In the genomic region with DNA sequence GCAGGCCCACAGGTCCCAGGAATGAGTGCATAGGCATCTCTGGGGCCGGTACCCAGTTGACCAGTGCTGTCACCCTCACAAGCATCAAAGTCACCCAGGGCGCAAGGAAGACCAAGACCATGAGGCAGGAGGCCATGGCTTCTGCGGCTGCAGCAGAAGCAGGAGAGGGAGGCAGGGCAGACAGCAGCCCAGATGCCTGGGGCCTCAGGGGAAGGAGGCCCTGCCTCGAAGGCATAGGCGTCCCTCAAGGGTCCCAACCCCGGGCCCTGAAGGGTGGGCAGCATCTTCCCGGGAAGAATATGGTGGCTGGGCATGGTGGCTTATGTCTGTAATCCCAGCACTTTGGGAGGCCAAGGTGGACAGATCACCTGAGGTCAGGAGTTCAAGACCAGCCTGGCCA, we compare ENCODE assay signal across 39 cellular contexts. TPM values are rescaled to one million over a fixed set of nuclear protein-coding genes. Genes with fewer than 3 reads are reported as not detected.
DNase-seq lines count a peak whose midpoint lies in the region; ATAC-seq and TF ChIP-seq lines count a peak whose summit lies in the region.
"Had no signal": no experiment of that assay in that cellular context is flagged by ENCODE, and none has a peak within 500 bp of the region (broad histone marks: within the 10 kb centered on the region; RNA-seq: fewer than 3 reads in every experiment).

No MANE protein-coding gene starts in this region.

- no peak overlapping the region for H4K12ac ChIP-seq in trophoblast cell (ENCODE audit: low read depth, low read length)

- H3K9me3 Mint-ChIP-seq in chondrocyte (ENCODE audit: low read depth) = no peaks in the 10 kb centered on the region
- H3K9me3 Mint-ChIP-seq: CD8-positive, alpha-beta T cell had no signal

- no CpG with 5 or more reads among the region's 7 CpGs for WGBS in neuronal stem cell (ENCODE audit: extremely low coverage in 2 of 2, insufficient read length in 2 of 2, insufficient replicate concordance in 1 of 2), 2 donors
- WGBS in trophoblast cell (ENCODE audit: extremely low coverage, insufficient coverage, insufficient read length) = no CpG with 5 or more reads among the region's 7 CpGs
- WGBS in spleen, 5 donors = 92 to 98% (median 95%) methylated on average over 4 to 7 of the region's 7 CpGs

- H3K9ac ChIP-seq in neuronal stem cell (ENCODE audit: low read depth, low read length, poor library complexity) (no peak overlapping the region), trophoblast cell (ENCODE audit: low read length) (peak overlapping the region; percentile 5)
- H3K9ac ChIP-seq: BLaER1; BLaER1 treated with 17β-estradiol and CSF1 and Interleukin-3, amounts not matched to agents 10 nM and 100 nM had no signal

- no peak overlapping the region for H3K4me3 Mint-ChIP-seq in chondrocyte (ENCODE audit: unreplicated experiment)
- H3K4me3 Mint-ChIP-seq: B cell; CD14-positive monocyte; CD4-positive, alpha-beta memory T cell; CD4-positive, alpha-beta T cell; CD4-positive, CD25-positive, alpha-beta regulatory T cell; CD8-positive, alpha-beta memory T cell; CD8-positive, alpha-beta T cell had no signal

- H3K27ac Mint-ChIP-seq in chondrocyte (ENCODE audit: unreplicated experiment) = no peak overlapping the region
- H3K27ac Mint-ChIP-seq: B cell; CD4-positive, alpha-beta memory T cell; CD4-positive, alpha-beta T cell; CD4-positive, CD25-positive, alpha-beta regulatory T cell; CD8-positive, alpha-beta T cell had no signal

- no peak overlapping the region for H2BK120ac ChIP-seq in neuronal stem cell (ENCODE audit: low read depth, low read length)
- H2BK120ac ChIP-seq in trophoblast cell (ENCODE audit: insufficient read depth, low read length, poor library complexity) = no peak overlapping the region

- no peak overlapping the region for H3K4ac ChIP-seq in neuronal stem cell (ENCODE audit: low read length)
- H3K4ac ChIP-seq in trophoblast cell (ENCODE audit: low read depth, low read length) = no peak overlapping the region

- no peaks in the 10 kb centered on the region for H3K27me3 Mint-ChIP-seq in chondrocyte (ENCODE audit: low read depth)
- H3K27me3 Mint-ChIP-seq: B cell; CD4-positive, alpha-beta memory T cell; CD4-positive, alpha-beta T cell; CD4-positive, CD25-positive, alpha-beta regulatory T cell had no signal

- no peak overlapping the region for H4K91ac ChIP-seq in neuronal stem cell (ENCODE audit: low read depth, low read length, poor library complexity)
- no peak overlapping the region for H4K91ac ChIP-seq in trophoblast cell (ENCODE audit: low read depth, low read length)

- H2BK12ac ChIP-seq in neuronal stem cell (ENCODE audit: low read length) (no peak overlapping the region), trophoblast cell (ENCODE audit: low read length) (no peak overlapping the region)

- DNase-seq in chondrocyte (ENCODE audit: low spot score) (peak; percentile 64), neuronal stem cell (ENCODE audit: low spot score) (no peak), trophoblast cell (no peak), spleen (peak; percentile 54), HAP-1 (ENCODE audit: low spot score in 2 of 2) (no peak), iPS-NIHi11 (ENCODE audit: low spot score) (no peak)
- DNase-seq in stimulated activated naive CD4-positive, alpha-beta T cell treated with Interleukin-2 at 50 U/mL for 16 hours (lab: John Stamatoyannopoulos, UW) = no peak
- DNase-seq: 8988T; ACHN; AML-193; BE2C; C1 segment of cervical spinal cord; Caco-2; Calu3; CD4-positive, alpha-beta memory T cell; CD4-positive, alpha-beta T cell; CD4-positive, CD25-positive, alpha-beta regulatory T cell; CD8-positive, alpha-beta memory T cell; CD8-positive, alpha-beta T cell; COR-L47; DMS 273 treated with DMSO at 0.1 percent for 48 hours; DMS153; DMS53; DMS79; DMS79 treated with DMSO at 0.1 percent for 48 hours; DND-41; EL had no signal

- H3K4me3 ChIP-seq in neuronal stem cell (ENCODE audit: low read length in 2 of 2) (no peak overlapping the region), trophoblast cell (ENCODE audit: low read depth, low read length) (no peak overlapping the region), spleen (no peak overlapping the region), HAP-1 (no peak overlapping the region)
- H3K4me3 ChIP-seq: A549; BLaER1; BLaER1 treated with 17β-estradiol and CSF1 and Interleukin-3, amounts not matched to agents 10 nM and 100 nM had no signal

- no peak overlapping the region for H2AFZ ChIP-seq in neuronal stem cell (ENCODE audit: low read length)
- no peak overlapping the region for H2AFZ ChIP-seq in trophoblast cell (ENCODE audit: insufficient read depth, low read length, poor library complexity)

- no peaks in the 10 kb centered on the region for H3K27me3 ChIP-seq in neuronal stem cell (ENCODE audit: control insufficient read depth in 3 of 3, insufficient read depth in 3 of 3, low read depth in 1 of 3, low read length in 3 of 3)
- no peaks in the 10 kb centered on the region for H3K27me3 ChIP-seq in trophoblast cell (ENCODE audit: insufficient read depth, low read length)
- no peaks in the 10 kb centered on the region for H3K27me3 ChIP-seq in spleen (replicated peaks in 1 of 7)
- no peaks in the 10 kb centered on the region for H3K27me3 ChIP-seq in HAP-1 (ENCODE audit: low read depth)
- H3K27me3 ChIP-seq: BE2C; BLaER1; BLaER1 treated with 17β-estradiol and CSF1 and Interleukin-3, amounts not matched to agents 10 nM and 100 nM had no signal

- H3K18ac ChIP-seq in neuronal stem cell (ENCODE audit: low read length) = no peak overlapping the region
- H3K18ac ChIP-seq in trophoblast cell (ENCODE audit: low read length) = no peak overlapping the region

- H3K4me2 ChIP-seq in neuronal stem cell (ENCODE audit: insufficient read depth, low read length, poor library complexity, severe bottlenecking) (no peak overlapping the region), trophoblast cell (ENCODE audit: low read length) (no peak overlapping the region)
- H3K4me2 ChIP-seq: A549; BLaER1; BLaER1 treated with 17β-estradiol and CSF1 and Interleukin-3, amounts not matched to agents 10 nM and 100 nM had no signal

- no peak overlapping the region for H2BK15ac ChIP-seq in neuronal stem cell (ENCODE audit: low read length)

- intact Hi-C loops in spleen (cut with DNase I; ENCODE audit: low total_unique reads) = no loop called here

- no peaks in the 10 kb centered on the region for H3K36me3 ChIP-seq in neuronal stem cell (replicated peaks in 1 of 2; ENCODE audit: control insufficient read depth in 2 of 2, insufficient read depth in 2 of 2, low read length in 2 of 2)
- no peaks in the 10 kb centered on the region for H3K36me3 ChIP-seq in trophoblast cell (ENCODE audit: control insufficient read depth in 1 of 2, insufficient read depth in 2 of 2, low read length in 2 of 2)
- no peaks in the 10 kb centered on the region for H3K36me3 ChIP-seq in spleen
- H3K36me3 ChIP-seq in HAP-1 (replicated peaks) = no peaks in the 10 kb centered on the region
- H3K36me3 ChIP-seq: BE2C, BLaER1 had no signal

- H3K4me1 Mint-ChIP-seq in chondrocyte (ENCODE audit: low read depth) = no peaks in the 10 kb centered on the region
- H3K4me1 Mint-ChIP-seq: B cell, CD14-positive monocyte had no signal

- H4K8ac ChIP-seq in neuronal stem cell (ENCODE audit: low read depth, low read length) = no peak overlapping the region
- no peak overlapping the region for H4K8ac ChIP-seq in trophoblast cell (ENCODE audit: low read depth, low read length)

- TF ChIP-seq CTCF in chondrocyte (IDR thresholded peaks at IDR 0.05) (no peak), spleen (IDR thresholded peaks at IDR 0.05 in 8 of 11, conservative IDR thresholded peaks at IDR 0.05 in 3 of 11) (no peak)

- no peak overlapping the region for H3K23ac ChIP-seq in neuronal stem cell (ENCODE audit: low read depth, low read length, poor library complexity)
- H3K23ac ChIP-seq in trophoblast cell (ENCODE audit: low read length) = no peak overlapping the region

- H3K14ac ChIP-seq in neuronal stem cell (ENCODE audit: low read length) (peak overlapping the region; percentile 94), trophoblast cell (ENCODE audit: low read length) (no peak overlapping the region)

- no peak overlapping the region for H2BK5ac ChIP-seq in neuronal stem cell (ENCODE audit: low read length)
- no peak overlapping the region for H2BK5ac ChIP-seq in trophoblast cell (ENCODE audit: low read depth, low read length, poor library complexity)

- no peaks in the 10 kb centered on the region for H3K36me3 Mint-ChIP-seq in chondrocyte (ENCODE audit: low read depth)
- H3K36me3 Mint-ChIP-seq: CD14-positive monocyte; CD4-positive, CD25-positive, alpha-beta regulatory T cell; CD8-positive, alpha-beta T cell had no signal

- no peaks in the 10 kb centered on the region for H3K9me3 ChIP-seq in neuronal stem cell (replicated peaks in 1 of 2; ENCODE audit: control insufficient read depth in 2 of 2, insufficient read depth in 1 of 2, low read depth in 1 of 2, low read length in 2 of 2)
- H3K9me3 ChIP-seq in trophoblast cell (ENCODE audit: insufficient read depth, low read depth, low read length) = peaks cover 3% of the 10 kb centered on the region
- H3K9me3 ChIP-seq in spleen = peaks cover 0 to under 1% (median 0%) of the 10 kb centered on the region in 8 donors
- H3K9me3 ChIP-seq in HAP-1 = no peaks in the 10 kb centered on the region
- H3K9me3 ChIP-seq: A549, BE2C, BLaER1 had no signal

- no peak for ATAC-seq in GM18858 (IDR thresholded peaks at IDR 0.05; ENCODE audit: unreplicated experiment)
- ATAC-seq: A549; CD8-positive, alpha-beta T cell had no signal

- no peaks in the 10 kb centered on the region for H3K79me2 ChIP-seq in trophoblast cell (ENCODE audit: control insufficient read depth, insufficient read depth, low read length, poor library complexity)

- H2AK5ac ChIP-seq in neuronal stem cell (ENCODE audit: low read depth, low read length) (no peak overlapping the region), trophoblast cell (ENCODE audit: low read length) (no peak overlapping the region)

- no peaks in the 10 kb centered on the region for H3K79me1 ChIP-seq in neuronal stem cell (ENCODE audit: low read depth, low read length)
- no peaks in the 10 kb centered on the region for H3K79me1 ChIP-seq in trophoblast cell (ENCODE audit: low read length)

- H3K27ac ChIP-seq in neuronal stem cell (replicated peaks; ENCODE audit: low read length) (no peak overlapping the region), trophoblast cell (ENCODE audit: low read depth, low read length) (no peak overlapping the region), spleen (no peak overlapping the region)
- H3K27ac ChIP-seq: 22Rv1; A549; BLaER1; BLaER1 treated with 17β-estradiol and CSF1 and Interleukin-3, amounts not matched to agents 10 nM and 100 nM; C4-2B had no signal

- no peaks in the 10 kb centered on the region for H3K4me1 ChIP-seq in neuronal stem cell (ENCODE audit: control insufficient read depth in 2 of 2, insufficient read depth in 1 of 2, low read depth in 1 of 2, low read length in 2 of 2)
- no peaks in the 10 kb centered on the region for H3K4me1 ChIP-seq in trophoblast cell (ENCODE audit: control insufficient read depth in 1 of 2, insufficient read depth in 2 of 2, low read length in 2 of 2)
- H3K4me1 ChIP-seq in spleen = no peaks in the 10 kb centered on the region
- no peaks in the 10 kb centered on the region for H3K4me1 ChIP-seq in HAP-1
- H3K4me1 ChIP-seq: A549; BE2C; BLaER1; BLaER1 treated with 17β-estradiol and CSF1 and Interleukin-3, amounts not matched to agents 10 nM and 100 nM; Caco-2 had no signal

- in situ Hi-C loops in HAP-1 (cut with MboI; ENCODE audit: low sequenced_read_pairs) = no loop called here

- no peak for TF ChIP-seq POLR2A in spleen (IDR thresholded peaks at IDR 0.05)

RNA-seq across cellular contexts. Expression of gene FAM209A, which starts 3.0 kb away (rescaled TPM):
- 0.55 to 0.58 TPM in 2 of 3 replicates, not detected in the other for total RNA-seq in chondrocyte
- polyA plus RNA-seq in neuronal stem cell (2013, experiment 1 of 2) = 0.07 TPM
- 0.08 TPM for polyA plus RNA-seq in neuronal stem cell (2013, experiment 2 of 2)
- polyA plus RNA-seq in trophoblast cell (2013) = 0.15 and 0.47 TPM in 2 replicates
- total RNA-seq in spleen = 1 to 10 TPM in 6 of 7 donors, not detected in 1; 1.2 to 4.3 (median 2.1) TPM
- 1 to 10 TPM in 2 of 3 donors, under 1 TPM in 1; 0.59 to 2.0 (median 1.1) TPM for polyA plus RNA-seq in spleen
- total RNA-seq: A172, Daoy had no signal
- polyA plus RNA-seq: AG04450 had no signal

RNA-seq across cellular contexts. Expression of gene FAM209B, which starts 5.5 kb away (rescaled TPM):
- not detected in 3 replicates for total RNA-seq in chondrocyte
- polyA plus RNA-seq in neuronal stem cell (2013, experiment 1 of 2) = 0.75 TPM
- polyA plus RNA-seq in neuronal stem cell (2013, experiment 2 of 2) = 0.69 TPM
- polyA plus RNA-seq in trophoblast cell (2013) = 0.45 and 0.67 TPM in 2 replicates
- 1 to 10 TPM in 3 of 7 donors, under 1 TPM in 1, not detected in 3; 0.97 to 1.9 (median 1.6) TPM for total RNA-seq in spleen
- polyA plus RNA-seq in spleen = 1 to 10 TPM; 1.4 to 5.8 (median 3.3) TPM
- total RNA-seq: A172, Caco-2, Calu3, Daoy had no signal
- polyA plus RNA-seq: BJ had no signal

RNA-seq across cellular contexts. Expression of gene RTF2, which starts 59.1 kb away (rescaled TPM):
- total RNA-seq in chondrocyte (61.2 to 79.3 TPM (median 64.7 TPM) in 3 replicates), spleen (10 to 100 TPM; 50.3 to 89.3 (median 72.7) TPM)
- 48.3 TPM for polyA plus RNA-seq in neuronal stem cell (2013, experiment 1 of 2)
- polyA plus RNA-seq in neuronal stem cell (2013, experiment 2 of 2) = 45.7 TPM
- polyA plus RNA-seq in trophoblast cell (2013) = 61.2 and 61.7 TPM in 2 replicates
- 10 to 100 TPM; 66.2 to 83.9 (median 83.8) TPM for polyA plus RNA-seq in spleen

Comparison
In these comparisons a context has a peak if more than half of its experiments do, and no peak if none do; other contexts are left out.
1. DNase-seq: peak in chondrocyte (single experiment) and spleen (single experiment); none in neuronal stem cell (single experiment), trophoblast cell (0 of 2), HAP-1 (0 of 2), iPS-NIHi11 (single experiment) and stimulated activated naive CD4-positive, alpha-beta T cell treated with Interleukin-2 at 50 U/mL for 16 hours (single experiment).